In genomic region chr4:164212134-164212533, GRCh38 we compare ENCODE assay signal across 2 cellular contexts.
TF ChIP-seq lines count a peak whose summit lies in the region.

No MANE protein-coding gene starts in this region.

TF ChIP-seq in HCT116, 20 proteins besides CTCF, POLR2A, EP300 and RAD21 (continued from another document):
- TF ChIP-seq REST (IDR thresholded peaks at IDR 0.05; ENCODE audit: low read depth) (no peak), EZH2 (IDR thresholded peaks at IDR 0.05) (no peak), FOSL1 (IDR thresholded peaks at IDR 0.05; ENCODE audit: low read depth) (peak; percentile 30; the same call in 1 of the 2 replicates), ZBTB33 (IDR thresholded peaks at IDR 0.05; ENCODE audit: extremely low read depth, insufficient replicate concordance, low read length) (no peak)

TF ChIP-seq in SK-N-SH treated with all-trans-retinoic acid at 6 μM for 48 hours, 23 proteins besides CTCF, POLR2A, EP300 and RAD21 (continued from another document):
- TF ChIP-seq POU6F1 (CRISPR knock-in tag; IDR thresholded peaks at IDR 0.05; ENCODE audit: borderline replicate concordance, low read depth): no peak
